Comparison of ENCODE assay signal across 1 cellular context in genomic region chr1:11735854-11736745, GRCh38.
A peak's percentile ranks its signal among the peaks of the same experiment; 100 is the strongest.
TF ChIP-seq lines count a peak whose summit lies in the region.

Gene AGTRAP, plus strand, starts transcription at chr1:11736136. Its CDS starts 73 bp downstream, at chr1:11736209.

TF ChIP-seq in WTC11, 78 proteins besides CTCF, POLR2A, EP300 and RAD21 (continued from another document):
- no peak for TF ChIP-seq TEAD4 (CRISPR knock-in tag; IDR thresholded peaks at IDR 0.05)
- TF ChIP-seq, protein P1, sequence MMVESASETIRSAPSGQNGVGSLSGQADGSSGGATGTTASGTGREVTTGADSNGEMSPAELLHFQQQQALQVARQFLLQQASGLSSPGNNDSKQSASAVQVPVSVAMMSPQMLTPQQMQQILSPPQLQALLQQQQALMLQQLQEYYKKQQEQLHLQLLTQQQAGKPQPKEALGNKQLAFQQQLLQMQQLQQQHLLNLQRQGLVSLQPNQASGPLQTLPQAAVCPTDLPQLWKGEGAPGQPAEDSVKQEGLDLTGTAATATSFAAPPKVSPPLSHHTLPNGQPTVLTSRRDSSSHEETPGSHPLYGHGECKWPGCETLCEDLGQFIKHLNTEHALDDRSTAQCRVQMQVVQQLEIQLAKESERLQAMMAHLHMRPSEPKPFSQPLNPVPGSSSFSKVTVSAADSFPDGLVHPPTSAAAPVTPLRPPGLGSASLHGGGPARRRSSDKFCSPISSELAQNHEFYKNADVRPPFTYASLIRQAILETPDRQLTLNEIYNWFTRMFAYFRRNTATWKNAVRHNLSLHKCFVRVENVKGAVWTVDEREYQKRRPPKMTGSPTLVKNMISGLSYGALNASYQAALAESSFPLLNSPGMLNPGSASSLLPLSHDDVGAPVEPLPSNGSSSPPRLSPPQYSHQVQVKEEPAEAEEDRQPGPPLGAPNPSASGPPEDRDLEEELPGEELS (CRISPR knock-in tag; IDR thresholded peaks at IDR 0.05), result peak; percentile 56; the same call in 1 of the 2 replicates
- no peak for TF ChIP-seq ZNF121 (CRISPR knock-in tag; IDR thresholded peaks at IDR 0.05)
- no peak for TF ChIP-seq ZNF263 (CRISPR knock-in tag; IDR thresholded peaks at IDR 0.05; ENCODE audit: low read depth)
- TF ChIP-seq HMGXB4 (CRISPR knock-in tag; IDR thresholded peaks at IDR 0.05), result 0 out of 2 replicates have a peak, but pooled peaks have one; percentile 69
- TF ChIP-seq ZNF423 (CRISPR knock-in tag; IDR thresholded peaks at IDR 0.05), result peak; percentile 79
- TF ChIP-seq MYBL2 (CRISPR knock-in tag; IDR thresholded peaks at IDR 0.05), result no peak
- TF ChIP-seq, protein P2, sequence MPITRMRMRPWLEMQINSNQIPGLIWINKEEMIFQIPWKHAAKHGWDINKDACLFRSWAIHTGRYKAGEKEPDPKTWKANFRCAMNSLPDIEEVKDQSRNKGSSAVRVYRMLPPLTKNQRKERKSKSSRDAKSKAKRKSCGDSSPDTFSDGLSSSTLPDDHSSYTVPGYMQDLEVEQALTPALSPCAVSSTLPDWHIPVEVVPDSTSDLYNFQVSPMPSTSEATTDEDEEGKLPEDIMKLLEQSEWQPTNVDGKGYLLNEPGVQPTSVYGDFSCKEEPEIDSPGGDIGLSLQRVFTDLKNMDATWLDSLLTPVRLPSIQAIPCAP (CRISPR knock-in tag; IDR thresholded peaks at IDR 0.05), result no peak
- TF ChIP-seq FOXK1 (CRISPR knock-in tag; IDR thresholded peaks at IDR 0.05), result peak; percentile 56; the same call in 1 of the 2 replicates
- TF ChIP-seq RORB (CRISPR knock-in tag; IDR thresholded peaks at IDR 0.05), result no peak
- 0 out of 2 replicates have a peak, but pooled peaks have one; percentile 4 for TF ChIP-seq HMGA2 (CRISPR knock-in tag; IDR thresholded peaks at IDR 0.05)
- no peak for TF ChIP-seq E2F1 (CRISPR knock-in tag; IDR thresholded peaks at IDR 0.05)
- no peak for TF ChIP-seq ZSCAN18 (CRISPR knock-in tag; IDR thresholded peaks at IDR 0.05)
- peak; percentile 100 for TF ChIP-seq ETV6 (CRISPR knock-in tag; IDR thresholded peaks at IDR 0.05)
